In genomic region chrX:97397371-97397770, GRCh38 we compare ENCODE assay signal across 18 cellular contexts.
DNase-seq lines count a peak whose midpoint lies in the region; ATAC-seq, FAIRE-seq and TF ChIP-seq lines count a peak whose summit lies in the region.
"Had no signal": no experiment of that assay in that cellular context is flagged by ENCODE, and none has a peak within 500 bp of the region (broad histone marks: within the 10 kb centered on the region; RNA-seq: fewer than 3 reads in every experiment).

No MANE protein-coding gene starts in this region.

- in situ Hi-C loops in GM12878 (cut with MboI) = no loop called here

- peaks cover 1% of the 10 kb centered on the region for H3K36me3 Mint-ChIP-seq in activated naive CD4-positive, alpha-beta T cell treated with anti-CD3 and anti-CD28 coated beads, Interleukin-2, amount 50 U/mL, for 24 hours
- no peaks in the 10 kb centered on the region for H3K36me3 Mint-ChIP-seq in type B pancreatic cell

- no peaks in the 10 kb centered on the region for H3K9me3 ChIP-seq in PC-3 (ENCODE audit: low read length)
- no peaks in the 10 kb centered on the region for H3K9me3 ChIP-seq in GM12878 (replicated peaks; ENCODE audit: control insufficient read depth, insufficient read depth, low read length)
- H3K9me3 ChIP-seq: gastroesophageal sphincter, Peyer's patch had no signal

- H3K4me3 ChIP-seq in PC-3 (ENCODE audit: low read length) (no peak overlapping the region), GM12878 (no peak overlapping the region)
- H3K4me3 ChIP-seq: gastroesophageal sphincter, Peyer's patch had no signal

- H3K27ac ChIP-seq in PC-3 (ENCODE audit: low read length) (peak overlapping the region; percentile 58), GM12878 (ENCODE audit: control insufficient read depth, insufficient read depth) (peak overlapping the region; percentile 69; the same call in 1 of the 2 replicates)
- H3K27ac ChIP-seq: gastroesophageal sphincter, Peyer's patch had no signal

- TF ChIP-seq RAD21 in GM12878 (IDR thresholded peaks at IDR 0.05; ENCODE audit: insufficient read depth, low read depth, low read length) = no peak

- WGBS in GM12878 (ENCODE audit: insufficient coverage, insufficient replicate concordance, low lambda C conversion rate, missing lambda C conversion rate) = 57% methylated on average over 3 of the region's 3 CpGs

- H3K36me3 ChIP-seq in PC-3 (ENCODE audit: low read depth, low read length) (no peaks in the 10 kb centered on the region), GM12878 (ENCODE audit: control insufficient read depth in 2 of 2, insufficient read depth in 2 of 2, low read length in 1 of 2) (no peaks in the 10 kb centered on the region)
- H3K36me3 ChIP-seq: gastroesophageal sphincter, Peyer's patch had no signal

- H3K4me1 Mint-ChIP-seq in activated naive CD4-positive, alpha-beta T cell treated with anti-CD3 and anti-CD28 coated beads, Interleukin-2, amount 50 U/mL, for 24 hours = peaks cover 15% of the 10 kb centered on the region
- peaks cover 21% of the 10 kb centered on the region for H3K4me1 Mint-ChIP-seq in type B pancreatic cell (ENCODE audit: unreplicated experiment)

- H3K27me3 ChIP-seq in PC-3 (ENCODE audit: low read length) = no peaks in the 10 kb centered on the region
- H3K27me3 ChIP-seq in GM12878 (replicated peaks in 1 of 2; ENCODE audit: control insufficient read depth in 2 of 2, insufficient read depth in 2 of 2, low read length in 1 of 2) = no peaks in the 10 kb centered on the region
- H3K27me3 ChIP-seq: gastroesophageal sphincter, Peyer's patch had no signal

- H3K27me3 Mint-ChIP-seq in activated naive CD4-positive, alpha-beta T cell treated with anti-CD3 and anti-CD28 coated beads, Interleukin-2, amount 50 U/mL, for 24 hours = no peaks in the 10 kb centered on the region
- no peaks in the 10 kb centered on the region for H3K27me3 Mint-ChIP-seq in type B pancreatic cell
- H3K27me3 Mint-ChIP-seq: stimulated activated naive CD8-positive, alpha-beta T cell treated with anti-CD3 and anti-CD28 coated beads, Interleukin-15, amount 100 ng/mL, for 72 hours had no signal

- intact Hi-C loops in PC-3 (cut with micrococcal nuclease) = no loop called here
- intact Hi-C loops in GM12878 (cut with micrococcal nuclease; ENCODE audit: unreplicated experiment) = loop anchor here (5.0 kb wide), 1 partner anchor 290 kb away; no protein-coding TSS in a partner anchor

- DNase-seq in activated naive CD4-positive, alpha-beta T cell treated with anti-CD3 and anti-CD28 coated beads, Interleukin-2, amount 50 U/mL, for 16 hours = no peak
- DNase-seq in PC-3 (peak; percentile 39), GM12878 (ENCODE audit: low read depth, low spot score) (no peak), type B pancreatic cell (ENCODE audit: extremely low spot score, unreplicated experiment) (no peak), OCI-M2 (lab: John Stamatoyannopoulos, UW; ENCODE audit: unreplicated experiment) (no peak), NCI-H2171 (lab: John Stamatoyannopoulos, UW) (no peak)
- DNase-seq: activated CD4-positive, alpha-beta T cell treated with anti-CD3 and anti-CD28 coated beads for 1 hour; activated effector memory CD4-positive, alpha-beta T cell treated with anti-CD3 and anti-CD28 coated beads, Interleukin-2, amount 50 U/mL, for 16 hours; central memory CD4-positive, alpha-beta T cell; NCI-H1417; NCI-H510A; occipital lobe; Peyer's patch had no signal

- RAD21 ChIA-PET in GM12878 (lab: Charles Lee; ENCODE audit: unreplicated experiment) = interaction anchor here (0.9 kb wide), 1 partner anchor 166 kb away, joined by 3 read pairs; no protein-coding TSS in a partner anchor

- H3K9me3 Mint-ChIP-seq in activated naive CD4-positive, alpha-beta T cell treated with anti-CD3 and anti-CD28 coated beads, Interleukin-2, amount 50 U/mL, for 24 hours = no peaks in the 10 kb centered on the region
- peaks cover 11% of the 10 kb centered on the region for H3K9me3 Mint-ChIP-seq in type B pancreatic cell
- H3K9me3 Mint-ChIP-seq: stimulated activated naive CD8-positive, alpha-beta T cell treated with anti-CD3 and anti-CD28 coated beads, Interleukin-15, amount 100 ng/mL, for 72 hours had no signal

- BruUV-seq in PC-3 (replicated peaks; lab: Mats Ljungman, UMichigan) = no TSS peak
- BruUV-seq in GM12878 (replicated peaks; lab: Mats Ljungman, UMichigan) = no TSS peak

- CTCF ChIA-PET in PC-3 (lab: Charles Lee) = no interaction called here
- CTCF ChIA-PET in GM12878 (lab: Yijun Ruan, JAX) = interaction anchor here (0.7 to 0.9 kb wide), 3 partner anchors 31 to 172 kb away, joined by 3 read pairs; no protein-coding TSS in a partner anchor

- H3K27ac Mint-ChIP-seq in activated naive CD4-positive, alpha-beta T cell treated with anti-CD3 and anti-CD28 coated beads, Interleukin-2, amount 50 U/mL, for 24 hours = peak overlapping the region; percentile 87
- H3K27ac Mint-ChIP-seq in type B pancreatic cell = peak overlapping the region; percentile 42

- SMC1A ChIA-PET in GM12878 (lab: Charles Lee; ENCODE audit: uncharacterized antibody, unreplicated experiment) = interaction anchor here (1.5 kb wide), 3 partner anchors 31 to 215 kb away, joined by 4 read pairs; no protein-coding TSS in a partner anchor

- TF ChIP-seq CTCF in PC-3 (conservative IDR thresholded peaks at IDR 0.05; ENCODE audit: low read depth, low read length) (no peak), GM12878 (IDR thresholded peaks at IDR 0.05 in 2 of 3, conservative IDR thresholded peaks at IDR 0.05 in 1 of 3; ENCODE audit: control insufficient read depth in 2 of 3, extremely low read depth in 1 of 3, insufficient read depth in 1 of 3, low read depth in 3 of 3, low read length in 3 of 3) (no peak), type B pancreatic cell (conservative IDR thresholded peaks at IDR 0.05) (no peak)

- H3K79me2 ChIP-seq in PC-3 (ENCODE audit: low read length) (no peaks in the 10 kb centered on the region), GM12878 (ENCODE audit: control insufficient read depth, insufficient read depth, low read length) (no peaks in the 10 kb centered on the region)

- H3K4me3 Mint-ChIP-seq in activated naive CD4-positive, alpha-beta T cell treated with anti-CD3 and anti-CD28 coated beads, Interleukin-2, amount 50 U/mL, for 24 hours = no peak overlapping the region
- H3K4me3 Mint-ChIP-seq in type B pancreatic cell = no peak overlapping the region

- H4K20me1 ChIP-seq in PC-3 (ENCODE audit: low read length) (no peaks in the 10 kb centered on the region), GM12878 (ENCODE audit: control insufficient read depth, insufficient read depth) (no peaks in the 10 kb centered on the region)

- TF ChIP-seq POLR2A in GM12878 (IDR thresholded peaks at IDR 0.05; ENCODE audit: low read depth, low read length) = no peak

- no peak overlapping the region for H3K4me2 ChIP-seq in PC-3 (ENCODE audit: low read length)
- no peak overlapping the region for H3K4me2 ChIP-seq in GM12878 (ENCODE audit: control insufficient read depth, insufficient read depth)

- FAIRE-seq in GM12878 (lab: Jason Lieb, UNC) = no peak
- FAIRE-seq: islet of Langerhans had no signal

- peaks cover 5% of the 10 kb centered on the region for H3F3A ChIP-seq in PC-3 (ENCODE audit: low read length, unreplicated experiment)

- H3K9ac ChIP-seq in PC-3 (ENCODE audit: low read length) = no peak overlapping the region
- no peak overlapping the region for H3K9ac ChIP-seq in GM12878 (ENCODE audit: control insufficient read depth, insufficient read depth, low read length)

- H3K9me2 ChIP-seq in PC-3 (replicated peaks; ENCODE audit: low read length) = no peaks in the 10 kb centered on the region

- H3K4me1 ChIP-seq in PC-3 (ENCODE audit: insufficient read depth, low read length) (peaks cover 46% of the 10 kb centered on the region), GM12878 (ENCODE audit: control insufficient read depth, insufficient read depth, low read length) (peaks cover 17% of the 10 kb centered on the region)
- H3K4me1 ChIP-seq: gastroesophageal sphincter, Peyer's patch had no signal

- POLR2A ChIA-PET in PC-3 (lab: Charles Lee; ENCODE audit: unreplicated experiment) = no interaction called here
- POLR2A ChIA-PET in GM12878 (lab: Charles Lee) = no interaction called here

- TF ChIP-seq EP300 in GM12878 (IDR thresholded peaks at IDR 0.05; ENCODE audit: borderline replicate concordance in 1 of 2, control insufficient read depth in 1 of 2, low read depth in 2 of 2, low read length in 2 of 2) = no peak

- H2AFZ ChIP-seq in PC-3 (ENCODE audit: low read length) (no peak overlapping the region), GM12878 (ENCODE audit: control insufficient read depth, low read depth, low read length) (no peak overlapping the region)

- no peak for ATAC-seq in PC-3
- ATAC-seq in GM12878 = no peak
- ATAC-seq in GM21423 (IDR thresholded peaks at IDR 0.05; ENCODE audit: unreplicated experiment) = no peak
- ATAC-seq: gastroesophageal sphincter had no signal

TF ChIP-seq in GM12878, 131 proteins besides CTCF, POLR2A, EP300 and RAD21:
- TF ChIP-seq RUNX3 (IDR thresholded peaks at IDR 0.05; ENCODE audit: low read length) = 0 out of 2 replicates have a peak, but pooled peaks have one; percentile 29
- TF ChIP-seq ETV6 (conservative IDR thresholded peaks at IDR 0.05 in 1 of 2, IDR thresholded peaks at IDR 0.05 in 1 of 2; ENCODE audit: borderline replicate concordance in 1 of 2, low read depth in 1 of 2) = no peak
- TF ChIP-seq HSF1 (IDR thresholded peaks at IDR 0.05; ENCODE audit: low read depth, low read length) = no peak
